11 cellular contexts compared by ENCODE assay signal in the genomic region with DNA sequence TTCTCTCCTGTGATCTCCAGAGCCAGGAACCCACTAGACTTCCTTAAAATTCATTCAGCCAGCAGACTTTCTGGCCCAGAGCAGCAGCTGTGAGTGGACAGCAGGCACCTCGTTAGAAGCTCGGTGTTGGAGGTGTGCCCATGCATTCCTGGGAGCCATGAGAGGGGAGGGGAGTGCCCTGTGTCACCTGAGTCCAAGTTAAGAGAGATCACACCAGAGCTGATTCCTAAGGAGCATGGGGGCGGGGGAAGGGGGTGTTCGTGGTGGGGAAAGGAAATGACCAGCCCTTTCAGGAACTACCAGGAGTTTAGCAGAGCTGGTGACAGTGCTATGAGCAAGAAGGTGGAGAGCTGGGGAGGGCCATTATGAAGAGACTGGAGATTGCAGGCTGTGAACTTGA. TPM values are rescaled to one million over a fixed set of nuclear protein-coding genes. Genes with fewer than 3 reads are reported as not detected.
DNase-seq lines count a peak whose midpoint lies in the region; ATAC-seq and TF ChIP-seq lines count a peak whose summit lies in the region.
"Had no signal": no experiment of that assay in that cellular context is flagged by ENCODE, and none has a peak within 500 bp of the region (broad histone marks: within the 10 kb centered on the region; RNA-seq: fewer than 3 reads in every experiment).

No MANE protein-coding gene starts in this region.

- DNase-seq in GM03348 (ENCODE audit: low spot score): peak; percentile 64
- peak; percentile 62 for DNase-seq in NCI-H510A treated with DMSO at 0.1 percent for 48 hours (lab: John Stamatoyannopoulos, UW)
- DNase-seq in left ventricle myocardium superior: peak; percentile 69
- DNase-seq in retinal pigment epithelial cell (ENCODE audit: low read depth): peak; percentile 41
- no peak for DNase-seq in stimulated activated CD4-positive, alpha-beta T cell treated with anti-CD3 and anti-CD28 coated beads, Interleukin-2, amount 100 ng/mL, for 24 hours
- no peak for DNase-seq in activated T-cell treated with anti-CD3 and anti-CD28 coated beads, Interleukin-2, amount 50 U/mL, for 1 hour
- DNase-seq: activated CD4-positive, alpha-beta memory T cell treated with anti-CD3 and anti-CD28 coated beads, Interleukin-2, amount 10 ng/mL, durations not matched to agents 7 days and 5 days; NCI-H2081; nephron progenitor cell; T-helper 17 cell had no signal

- ATAC-seq in left ventricle myocardium superior (peak; percentile 91), GM21825 (IDR thresholded peaks at IDR 0.05; ENCODE audit: unreplicated experiment) (no peak)
- ATAC-seq: T-helper 17 cell had no signal

- H3K4me3 ChIP-seq in retinal pigment epithelial cell (ENCODE audit: low read length): no peak overlapping the region

- intact Hi-C loops in left ventricle myocardium superior (cut with micrococcal nuclease): no loop called here

- no peak for TF ChIP-seq CTCF in retinal pigment epithelial cell (conservative IDR thresholded peaks at IDR 0.05; ENCODE audit: low read depth, low read length)

RNA-seq across cellular contexts. Expression of gene GFRA4, which starts 46.9 kb away (rescaled TPM):
- not detected for total RNA-seq in left ventricle myocardium superior
- total RNA-seq: activated CD4-positive, alpha-beta memory T cell treated with anti-CD3 and anti-CD28 coated beads, Interleukin-2, amount 10 ng/mL, durations not matched to agents 7 days and 5 days; T-helper 17 cell had no signal

Comparison
In these comparisons a context has a peak if more than half of its experiments do, and no peak if none do; other contexts are left out.
1. DNase-seq: peak in GM03348 (single experiment), NCI-H510A treated with DMSO at 0.1 percent for 48 hours (single experiment), left ventricle myocardium superior (single experiment) and retinal pigment epithelial cell (single experiment); none in stimulated activated CD4-positive, alpha-beta T cell treated with anti-CD3 and anti-CD28 coated beads, Interleukin-2, amount 100 ng/mL, for 24 hours (0 of 2) and activated T-cell treated with anti-CD3 and anti-CD28 coated beads, Interleukin-2, amount 50 U/mL, for 1 hour (single experiment).